Comparison of ENCODE assay signal across 1 cellular context in genomic region chr1:222618001-222618879, GRCh38.
TF ChIP-seq lines count a peak whose summit lies in the region.

A gene with protein sequence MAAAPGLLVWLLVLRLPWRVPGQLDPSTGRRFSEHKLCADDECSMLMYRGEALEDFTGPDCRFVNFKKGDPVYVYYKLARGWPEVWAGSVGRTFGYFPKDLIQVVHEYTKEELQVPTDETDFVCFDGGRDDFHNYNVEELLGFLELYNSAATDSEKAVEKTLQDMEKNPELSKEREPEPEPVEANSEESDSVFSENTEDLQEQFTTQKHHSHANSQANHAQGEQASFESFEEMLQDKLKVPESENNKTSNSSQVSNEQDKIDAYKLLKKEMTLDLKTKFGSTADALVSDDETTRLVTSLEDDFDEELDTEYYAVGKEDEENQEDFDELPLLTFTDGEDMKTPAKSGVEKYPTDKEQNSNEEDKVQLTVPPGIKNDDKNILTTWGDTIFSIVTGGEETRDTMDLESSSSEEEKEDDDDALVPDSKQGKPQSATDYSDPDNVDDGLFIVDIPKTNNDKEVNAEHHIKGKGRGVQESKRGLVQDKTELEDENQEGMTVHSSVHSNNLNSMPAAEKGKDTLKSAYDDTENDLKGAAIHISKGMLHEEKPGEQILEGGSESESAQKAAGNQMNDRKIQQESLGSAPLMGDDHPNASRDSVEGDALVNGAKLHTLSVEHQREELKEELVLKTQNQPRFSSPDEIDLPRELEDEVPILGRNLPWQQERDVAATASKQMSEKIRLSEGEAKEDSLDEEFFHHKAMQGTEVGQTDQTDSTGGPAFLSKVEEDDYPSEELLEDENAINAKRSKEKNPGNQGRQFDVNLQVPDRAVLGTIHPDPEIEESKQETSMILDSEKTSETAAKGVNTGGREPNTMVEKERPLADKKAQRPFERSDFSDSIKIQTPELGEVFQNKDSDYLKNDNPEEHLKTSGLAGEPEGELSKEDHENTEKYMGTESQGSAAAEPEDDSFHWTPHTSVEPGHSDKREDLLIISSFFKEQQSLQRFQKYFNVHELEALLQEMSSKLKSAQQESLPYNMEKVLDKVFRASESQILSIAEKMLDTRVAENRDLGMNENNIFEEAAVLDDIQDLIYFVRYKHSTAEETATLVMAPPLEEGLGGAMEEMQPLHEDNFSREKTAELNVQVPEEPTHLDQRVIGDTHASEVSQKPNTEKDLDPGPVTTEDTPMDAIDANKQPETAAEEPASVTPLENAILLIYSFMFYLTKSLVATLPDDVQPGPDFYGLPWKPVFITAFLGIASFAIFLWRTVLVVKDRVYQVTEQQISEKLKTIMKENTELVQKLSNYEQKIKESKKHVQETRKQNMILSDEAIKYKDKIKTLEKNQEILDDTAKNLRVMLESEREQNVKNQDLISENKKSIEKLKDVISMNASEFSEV (N-terminal part only) (plus strand): TSS chr1:222618097. CDS start chr1:222618111, 14 bp downstream.

TF ChIP-seq in HepG2, 621 proteins besides CTCF, POLR2A, EP300 and RAD21 (continued from another document):
- TF ChIP-seq, protein P1, sequence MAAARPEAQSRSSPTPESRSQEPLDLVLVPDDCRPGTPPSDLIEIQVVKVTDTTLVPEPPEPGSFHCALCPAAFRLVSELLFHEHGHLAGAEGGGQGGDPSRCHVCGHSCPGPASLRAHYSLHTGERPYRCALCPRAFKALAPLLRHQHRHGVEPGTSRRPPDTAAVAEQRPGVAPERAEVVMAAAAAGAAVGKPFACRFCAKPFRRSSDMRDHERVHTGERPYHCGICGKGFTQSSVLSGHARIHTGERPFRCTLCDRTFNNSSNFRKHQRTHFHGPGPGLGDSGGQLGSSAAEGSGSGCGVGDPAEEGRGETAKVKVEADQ (CRISPR knock-in tag; IDR thresholded peaks at IDR 0.05; ENCODE audit: borderline replicate concordance), result no peak
- TF ChIP-seq, protein P2, sequence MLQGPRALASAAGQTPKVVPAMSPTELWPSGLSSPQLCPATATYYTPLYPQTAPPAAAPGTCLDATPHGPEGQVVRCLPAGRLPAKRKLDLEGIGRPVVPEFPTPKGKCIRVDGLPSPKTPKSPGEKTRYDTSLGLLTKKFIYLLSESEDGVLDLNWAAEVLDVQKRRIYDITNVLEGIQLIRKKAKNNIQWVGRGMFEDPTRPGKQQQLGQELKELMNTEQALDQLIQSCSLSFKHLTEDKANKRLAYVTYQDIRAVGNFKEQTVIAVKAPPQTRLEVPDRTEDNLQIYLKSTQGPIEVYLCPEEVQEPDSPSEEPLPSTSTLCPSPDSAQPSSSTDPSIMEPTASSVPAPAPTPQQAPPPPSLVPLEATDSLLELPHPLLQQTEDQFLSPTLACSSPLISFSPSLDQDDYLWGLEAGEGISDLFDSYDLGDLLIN (CRISPR knock-in tag; IDR thresholded peaks at IDR 0.05; ENCODE audit: borderline replicate concordance), result 0 out of 2 replicates have a peak, but pooled peaks have one; percentile 52
- peak; percentile 67 for TF ChIP-seq SP4 (CRISPR knock-in tag; IDR thresholded peaks at IDR 0.05)
- TF ChIP-seq HMG20B (CRISPR knock-in tag; conservative IDR thresholded peaks at IDR 0.05), result no peak
- no peak for TF ChIP-seq TBL1XR1 (IDR thresholded peaks at IDR 0.05; ENCODE audit: borderline replicate concordance, low read length, partially characterized antibody)
- TF ChIP-seq ZNF891 (CRISPR knock-in tag; IDR thresholded peaks at IDR 0.05), result peak; percentile 2; the same call in 1 of the 2 replicates
- TF ChIP-seq RBFOX2 (IDR thresholded peaks at IDR 0.05; ENCODE audit: low read depth, low read length), result peak; percentile 82
- peak; percentile 20; the same call in 1 of the 2 replicates for TF ChIP-seq MXD4 (CRISPR knock-in tag; IDR thresholded peaks at IDR 0.05)
- TF ChIP-seq MTF2 (CRISPR knock-in tag; IDR thresholded peaks at IDR 0.05; ENCODE audit: borderline replicate concordance), result no peak
- TF ChIP-seq SRY (CRISPR knock-in tag; IDR thresholded peaks at IDR 0.05), result 0 out of 2 replicates have a peak, but pooled peaks have one; percentile 60
- TF ChIP-seq ZNF496 (CRISPR knock-in tag; IDR thresholded peaks at IDR 0.05; ENCODE audit: insufficient replicate concordance), result no peak
- TF ChIP-seq ZFX (CRISPR knock-in tag; IDR thresholded peaks at IDR 0.05; ENCODE audit: low read depth), result peak; percentile 59
- no peak for TF ChIP-seq SNAI1 (CRISPR knock-in tag; IDR thresholded peaks at IDR 0.05; ENCODE audit: borderline replicate concordance)
- TF ChIP-seq ZNF34 (CRISPR knock-in tag; IDR thresholded peaks at IDR 0.05; ENCODE audit: borderline replicate concordance), result no peak
- TF ChIP-seq SYNCRIP (IDR thresholded peaks at IDR 0.05; ENCODE audit: insufficient read depth, low read depth, low read length), result no peak
- no peak for TF ChIP-seq HNRNPK (IDR thresholded peaks at IDR 0.05; ENCODE audit: low read depth, low read length, poor library complexity, severe bottlenecking)
- no peak for TF ChIP-seq HHEX (CRISPR knock-in tag; IDR thresholded peaks at IDR 0.05)
- 0 out of 2 replicates have a peak, but pooled peaks have one; percentile 4 for TF ChIP-seq DMAP1 (CRISPR knock-in tag; IDR thresholded peaks at IDR 0.05)
- no peak for TF ChIP-seq CCDC6 (CRISPR knock-in tag; IDR thresholded peaks at IDR 0.05)
- no peak for TF ChIP-seq SOX6 (IDR thresholded peaks at IDR 0.05)
- no peak for TF ChIP-seq SOX6 (CRISPR knock-in tag; IDR thresholded peaks at IDR 0.05)
- 0 out of 2 replicates have a peak, but pooled peaks have one; percentile 12 for TF ChIP-seq KDM5A (IDR thresholded peaks at IDR 0.05; ENCODE audit: borderline replicate concordance, low read length)
- TF ChIP-seq, protein P3, sequence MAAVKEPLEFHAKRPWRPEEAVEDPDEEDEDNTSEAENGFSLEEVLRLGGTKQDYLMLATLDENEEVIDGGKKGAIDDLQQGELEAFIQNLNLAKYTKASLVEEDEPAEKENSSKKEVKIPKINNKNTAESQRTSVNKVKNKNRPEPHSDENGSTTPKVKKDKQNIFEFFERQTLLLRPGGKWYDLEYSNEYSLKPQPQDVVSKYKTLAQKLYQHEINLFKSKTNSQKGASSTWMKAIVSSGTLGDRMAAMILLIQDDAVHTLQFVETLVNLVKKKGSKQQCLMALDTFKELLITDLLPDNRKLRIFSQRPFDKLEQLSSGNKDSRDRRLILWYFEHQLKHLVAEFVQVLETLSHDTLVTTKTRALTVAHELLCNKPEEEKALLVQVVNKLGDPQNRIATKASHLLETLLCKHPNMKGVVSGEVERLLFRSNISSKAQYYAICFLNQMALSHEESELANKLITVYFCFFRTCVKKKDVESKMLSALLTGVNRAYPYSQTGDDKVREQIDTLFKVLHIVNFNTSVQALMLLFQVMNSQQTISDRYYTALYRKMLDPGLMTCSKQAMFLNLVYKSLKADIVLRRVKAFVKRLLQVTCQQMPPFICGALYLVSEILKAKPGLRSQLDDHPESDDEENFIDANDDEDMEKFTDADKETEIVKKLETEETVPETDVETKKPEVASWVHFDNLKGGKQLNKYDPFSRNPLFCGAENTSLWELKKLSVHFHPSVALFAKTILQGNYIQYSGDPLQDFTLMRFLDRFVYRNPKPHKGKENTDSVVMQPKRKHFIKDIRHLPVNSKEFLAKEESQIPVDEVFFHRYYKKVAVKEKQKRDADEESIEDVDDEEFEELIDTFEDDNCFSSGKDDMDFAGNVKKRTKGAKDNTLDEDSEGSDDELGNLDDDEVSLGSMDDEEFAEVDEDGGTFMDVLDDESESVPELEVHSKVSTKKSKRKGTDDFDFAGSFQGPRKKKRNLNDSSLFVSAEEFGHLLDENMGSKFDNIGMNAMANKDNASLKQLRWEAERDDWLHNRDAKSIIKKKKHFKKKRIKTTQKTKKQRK (IDR thresholded peaks at IDR 0.05; ENCODE audit: low read length), result no peak
- TF ChIP-seq ONECUT2 (CRISPR knock-in tag; IDR thresholded peaks at IDR 0.05), result no peak
- TF ChIP-seq, protein P4, sequence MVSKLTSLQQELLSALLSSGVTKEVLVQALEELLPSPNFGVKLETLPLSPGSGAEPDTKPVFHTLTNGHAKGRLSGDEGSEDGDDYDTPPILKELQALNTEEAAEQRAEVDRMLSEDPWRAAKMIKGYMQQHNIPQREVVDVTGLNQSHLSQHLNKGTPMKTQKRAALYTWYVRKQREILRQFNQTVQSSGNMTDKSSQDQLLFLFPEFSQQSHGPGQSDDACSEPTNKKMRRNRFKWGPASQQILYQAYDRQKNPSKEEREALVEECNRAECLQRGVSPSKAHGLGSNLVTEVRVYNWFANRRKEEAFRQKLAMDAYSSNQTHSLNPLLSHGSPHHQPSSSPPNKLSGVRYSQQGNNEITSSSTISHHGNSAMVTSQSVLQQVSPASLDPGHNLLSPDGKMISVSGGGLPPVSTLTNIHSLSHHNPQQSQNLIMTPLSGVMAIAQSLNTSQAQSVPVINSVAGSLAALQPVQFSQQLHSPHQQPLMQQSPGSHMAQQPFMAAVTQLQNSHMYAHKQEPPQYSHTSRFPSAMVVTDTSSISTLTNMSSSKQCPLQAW (CRISPR knock-in tag; IDR thresholded peaks at IDR 0.05), result no peak
- peak; percentile 75 for TF ChIP-seq ZFY (CRISPR knock-in tag; IDR thresholded peaks at IDR 0.05)
- TF ChIP-seq ATF4 (CRISPR knock-in tag; IDR thresholded peaks at IDR 0.05), result 0 out of 4 replicates have a peak, but pooled peaks of 1 of the 2 experiments have one; percentile 15
- no peak for TF ChIP-seq ATF3 (CRISPR knock-in tag; IDR thresholded peaks at IDR 0.05)
- TF ChIP-seq SAP130 (CRISPR knock-in tag; IDR thresholded peaks at IDR 0.05; ENCODE audit: low read depth), result peak; percentile 76
- no peak for TF ChIP-seq GTF2F1 (IDR thresholded peaks at IDR 0.05; ENCODE audit: low read length)
- TF ChIP-seq ARID4A (CRISPR knock-in tag; IDR thresholded peaks at IDR 0.05; ENCODE audit: borderline replicate concordance), result peak; percentile 69
